ENCODE assay signal across 23 cellular contexts in genomic region chr6:9056556-9056955, GRCh38.
DNase-seq lines count a peak whose midpoint lies in the region; ATAC-seq, FAIRE-seq and TF ChIP-seq lines count a peak whose summit lies in the region.
"Had no signal": no experiment of that assay in that cellular context is flagged by ENCODE, and none has a peak within 500 bp of the region (broad histone marks: within the 10 kb centered on the region; RNA-seq: fewer than 3 reads in every experiment).

No MANE protein-coding gene starts in this region.

- no peak for TF ChIP-seq EP300 in H1 (IDR thresholded peaks at IDR 0.05; ENCODE audit: borderline replicate concordance in 1 of 2, low read depth in 2 of 2, low read length in 2 of 2)

- no peaks in the 10 kb centered on the region for H3K27me3 ChIP-seq in HCT116 (ENCODE audit: insufficient read depth, low read length)
- no peaks in the 10 kb centered on the region for H3K27me3 ChIP-seq in H1 (replicated peaks in 1 of 4; ENCODE audit: control insufficient read depth in 3 of 4, extremely low read depth in 1 of 4, insufficient read depth in 3 of 4, low read length in 3 of 4)
- H3K27me3 ChIP-seq: BLaER1 had no signal

- BruUV-seq in HCT116 (replicated peaks; lab: Mats Ljungman, UMichigan) = no TSS peak

- no peak overlapping the region for H2BK20ac ChIP-seq in H1 (ENCODE audit: low read length)

- H3K18ac ChIP-seq in H1 (ENCODE audit: extremely low read depth, low read length) = no peak overlapping the region

- H3K4me1 ChIP-seq in HCT116 (ENCODE audit: control insufficient read depth in 1 of 2, insufficient read depth in 2 of 2, low read length in 2 of 2) (no peaks in the 10 kb centered on the region), H1 (replicated peaks in 1 of 4; ENCODE audit: control insufficient read depth in 3 of 4, insufficient read depth in 4 of 4, low read length in 3 of 4) (no peaks in the 10 kb centered on the region)
- H3K4me1 ChIP-seq: HAP-1 had no signal

- H2AFZ ChIP-seq in HCT116 (ENCODE audit: low read depth, low read length, poor library complexity, severe bottlenecking) = no peak overlapping the region
- 0 out of 2 replicates have a peak overlapping the region, but pooled peaks have one; percentile 70 for H2AFZ ChIP-seq in H1 (ENCODE audit: low read length)

- H3K79me1 ChIP-seq in H1 (ENCODE audit: low read depth, low read length) = no peaks in the 10 kb centered on the region

- H4K5ac ChIP-seq in H1 (ENCODE audit: insufficient read length, low read depth, low read length) = no peak overlapping the region

- no peaks in the 10 kb centered on the region for H3K9me3 Mint-ChIP-seq in type B pancreatic cell
- H3K9me3 Mint-ChIP-seq in activated naive CD4-positive, alpha-beta T cell treated with anti-CD3 and anti-CD28 coated beads, Interleukin-2, amount 10 ng/mL, durations not matched to agents 7 days and 5 days = no peaks in the 10 kb centered on the region
- H3K9me3 Mint-ChIP-seq: CD4-positive, alpha-beta T cell had no signal

- no peak for FAIRE-seq in H1 (lab: Jason Lieb, UNC)
- FAIRE-seq: A204.1, D721Med, GM12878, GM19239 had no signal

- CTCF ChIA-PET in HCT116 (lab: Charles Lee) = interaction anchor here (1.0 kb wide), 1 partner anchor 10 kb away, joined by 4 read pairs; no protein-coding TSS in a partner anchor
- CTCF ChIA-PET in H1 (lab: Charles Lee; ENCODE audit: partially characterized antibody) = interaction anchor here (0.5 to 1.6 kb wide), 8 partner anchors 9 to 1198 kb away, joined by 3 to 4 read pairs (median 3); no protein-coding TSS in a partner anchor
- CTCF ChIA-PET in activated naive CD4-positive, alpha-beta T cell treated with anti-CD3 and anti-CD28 coated beads, Interleukin-2, amount 10 ng/mL, durations not matched to agents 7 days and 5 days (lab: Charles Lee) = no interaction called here

- ATAC-seq in HCT116 = no peak
- ATAC-seq: GM12878 had no signal

- H3K27ac ChIP-seq in C4-2B (no peak overlapping the region), HCT116 (ENCODE audit: low read depth, low read length) (no peak overlapping the region), H1 (ENCODE audit: low read depth, low read length) (no peak overlapping the region)
- H3K27ac ChIP-seq: 22Rv1, BLaER1 had no signal

- no peaks in the 10 kb centered on the region for H3K27me3 Mint-ChIP-seq in type B pancreatic cell
- H3K27me3 Mint-ChIP-seq in activated naive CD4-positive, alpha-beta T cell treated with anti-CD3 and anti-CD28 coated beads, Interleukin-2, amount 10 ng/mL, durations not matched to agents 7 days and 5 days = no peaks in the 10 kb centered on the region
- H3K27me3 Mint-ChIP-seq: B cell; CD4-positive, alpha-beta T cell; CD8-positive, alpha-beta memory T cell had no signal

- H3K36me3 ChIP-seq in HCT116 (ENCODE audit: control insufficient read depth in 1 of 2, insufficient read depth in 2 of 2, low read length in 2 of 2) (no peaks in the 10 kb centered on the region), H1 (ENCODE audit: control insufficient read depth in 2 of 4, insufficient read depth in 4 of 4, low read length in 3 of 4) (no peaks in the 10 kb centered on the region)
- H3K36me3 ChIP-seq: BLaER1, HAP-1 had no signal

- H3K36me3 Mint-ChIP-seq in type B pancreatic cell = no peaks in the 10 kb centered on the region
- no peaks in the 10 kb centered on the region for H3K36me3 Mint-ChIP-seq in activated naive CD4-positive, alpha-beta T cell treated with anti-CD3 and anti-CD28 coated beads, Interleukin-2, amount 10 ng/mL, durations not matched to agents 7 days and 5 days
- H3K36me3 Mint-ChIP-seq: CD14-positive monocyte; CD8-positive, alpha-beta memory T cell had no signal

- no peak for TF ChIP-seq POLR2A in HCT116 (IDR thresholded peaks at IDR 0.05; ENCODE audit: borderline replicate concordance, extremely low read depth, insufficient read depth, insufficient read length)
- TF ChIP-seq POLR2A in H1 (IDR thresholded peaks at IDR 0.05; ENCODE audit: control extremely low read depth in 1 of 2, low read depth in 2 of 2, low read length in 2 of 2) = no peak

- H3K79me2 ChIP-seq in HCT116 (ENCODE audit: insufficient read depth, low read length) = no peaks in the 10 kb centered on the region
- H3K79me2 ChIP-seq in H1 (ENCODE audit: control insufficient read depth in 1 of 2, insufficient read depth in 2 of 2, low read length in 2 of 2) = no peaks in the 10 kb centered on the region

- TF ChIP-seq CTCF in C4-2B (conservative IDR thresholded peaks at IDR 0.05) = peak; percentile 5; the same call in 1 of the 2 replicates
- peak in 2 of 3 experiments; percentile 10 to 27; a peak in 3 of 6 replicates for TF ChIP-seq CTCF in HCT116 (IDR thresholded peaks at IDR 0.05 in 2 of 3, conservative IDR thresholded peaks at IDR 0.05 in 1 of 3; ENCODE audit: borderline replicate concordance in 1 of 3, insufficient read depth in 1 of 3, low read depth in 2 of 3, low read length in 2 of 3)
- TF ChIP-seq CTCF in H1 (IDR thresholded peaks at IDR 0.05; ENCODE audit: control extremely low read depth in 1 of 3, insufficient read depth in 1 of 3, low read depth in 1 of 3, low read length in 3 of 3) = peak in 2 of 3 experiments; percentile 22 to 27; a peak in 2 of 4 replicates
- TF ChIP-seq CTCF in type B pancreatic cell (conservative IDR thresholded peaks at IDR 0.05) = no peak

- 89% methylated on average over 2 of the region's 2 CpGs; no CpG with 5 or more reads in 1 of the 2 experiments for WGBS in H1 (ENCODE audit: extremely low coverage in 1 of 2, insufficient coverage in 1 of 2, insufficient read length in 1 of 2, insufficient replicate concordance in 2 of 2, low coverage in 1 of 2, low lambda C conversion rate in 2 of 2, missing lambda C conversion rate in 1 of 2), 2 experiments

- RAD21 ChIA-PET in HCT116 (lab: Charles Lee; ENCODE audit: low non-redundant PET in 1 of 2, low total read pairs in 2 of 2, uncharacterized antibody in 2 of 2, unreplicated experiment in 2 of 2) = no interaction called here

- no peak overlapping the region for H3K4ac ChIP-seq in H1 (replicated peaks; ENCODE audit: insufficient read length, low read depth, low read length)

- POLR2A ChIA-PET in HCT116 (lab: Charles Lee) (no interaction called here), H1 (lab: Charles Lee; ENCODE audit: partially characterized antibody) (no interaction called here)

- no peak overlapping the region for H2BK5ac ChIP-seq in H1 (ENCODE audit: low read depth, low read length)

- no peak overlapping the region for H3K14ac ChIP-seq in H1 (ENCODE audit: insufficient read length)

- H3K9me3 ChIP-seq in HCT116 (ENCODE audit: control insufficient read depth in 1 of 2, insufficient read depth in 1 of 2, low read depth in 1 of 2, low read length in 2 of 2) (no peaks in the 10 kb centered on the region), H1 (ENCODE audit: insufficient read depth in 2 of 2, low read depth in 1 of 2, low read length in 1 of 2) (no peaks in the 10 kb centered on the region)
- H3K9me3 ChIP-seq: BLaER1, HAP-1 had no signal

- no peaks in the 10 kb centered on the region for H3K9me2 ChIP-seq in HCT116 (ENCODE audit: insufficient read depth)

- no peak overlapping the region for H3K23ac ChIP-seq in H1 (ENCODE audit: insufficient read length)

- no peak overlapping the region for H2BK120ac ChIP-seq in H1 (replicated peaks; ENCODE audit: low read depth, low read length)

- H3K27ac Mint-ChIP-seq in type B pancreatic cell = no peak overlapping the region
- no peak overlapping the region for H3K27ac Mint-ChIP-seq in activated naive CD4-positive, alpha-beta T cell treated with anti-CD3 and anti-CD28 coated beads, Interleukin-2, amount 10 ng/mL, durations not matched to agents 7 days and 5 days
- H3K27ac Mint-ChIP-seq: B cell; CD14-positive monocyte; CD4-positive, alpha-beta T cell; CD8-positive, alpha-beta memory T cell had no signal

- no peak overlapping the region for H2BK12ac ChIP-seq in H1 (ENCODE audit: low read depth, low read length)

- H3K4me2 ChIP-seq in HCT116 (ENCODE audit: low read length) = no peak overlapping the region
- H3K4me2 ChIP-seq in H1 (ENCODE audit: insufficient read depth in 1 of 2, low read depth in 2 of 2, low read length in 2 of 2) = no peak overlapping the region
- H3K4me2 ChIP-seq: BLaER1 had no signal

- no peaks in the 10 kb centered on the region for H3K4me1 Mint-ChIP-seq in type B pancreatic cell (ENCODE audit: unreplicated experiment)
- no peaks in the 10 kb centered on the region for H3K4me1 Mint-ChIP-seq in activated naive CD4-positive, alpha-beta T cell treated with anti-CD3 and anti-CD28 coated beads, Interleukin-2, amount 10 ng/mL, durations not matched to agents 7 days and 5 days
- H3K4me1 Mint-ChIP-seq: B cell; CD14-positive monocyte; CD8-positive, alpha-beta memory T cell had no signal

- H2BK15ac ChIP-seq in H1 (ENCODE audit: low read length) = no peak overlapping the region

- intact Hi-C loops in HCT116 (cut with micrococcal nuclease) = no loop called here

- H3K9ac ChIP-seq in HCT116 (ENCODE audit: low read length) = no peak overlapping the region
- no peak overlapping the region for H3K9ac ChIP-seq in H1 (replicated peaks in 1 of 4; ENCODE audit: extremely low read depth in 1 of 4, low read depth in 3 of 4, low read length in 3 of 4)
- H3K9ac ChIP-seq: BLaER1 had no signal

- H4K8ac ChIP-seq in H1 (ENCODE audit: extremely low read depth, insufficient read depth, low read length) = no peak overlapping the region

- no peak overlapping the region for H3K56ac ChIP-seq in H1 (replicated peaks; ENCODE audit: insufficient read length, low read depth, low read length)

- H4K91ac ChIP-seq in H1 (replicated peaks; ENCODE audit: insufficient read length, low read length) = no peak overlapping the region

- TF ChIP-seq RAD21 in HCT116 (IDR thresholded peaks at IDR 0.05; ENCODE audit: low read depth) = no peak
- TF ChIP-seq RAD21 in H1 (IDR thresholded peaks at IDR 0.05 in 1 of 2, conservative IDR thresholded peaks at IDR 0.05 in 1 of 2; ENCODE audit: low read depth in 2 of 2, low read length in 2 of 2) = peak; percentile 8 to 33; a peak in 2 of 4 replicates

- H3K4me3 ChIP-seq in HCT116 (replicated peaks in 1 of 2; ENCODE audit: low read depth in 1 of 2, low read length in 2 of 2) (no peak overlapping the region), H1 (ENCODE audit: extremely low read depth in 1 of 4, insufficient read depth in 2 of 4, low read depth in 3 of 4, low read length in 4 of 4) (no peak overlapping the region)
- H3K4me3 ChIP-seq: BLaER1, GM12878, HAP-1 had no signal

- DNase-seq in HCT116 (ENCODE audit: low read depth, low spot score) = no peak
- DNase-seq in H1 (ENCODE audit: low read depth in 1 of 2, low spot score in 2 of 2) = no peak
- peak; percentile 22 for DNase-seq in iPS-NIHi7 (ENCODE audit: extremely low spot score)
- DNase-seq in activated T-cell treated with anti-CD3 and anti-CD28 coated beads for 4 hours = no peak
- no peak for DNase-seq in type B pancreatic cell (ENCODE audit: extremely low spot score, unreplicated experiment)
- no peak for DNase-seq in activated naive CD4-positive, alpha-beta T cell treated with anti-CD3 and anti-CD28 coated beads, Interleukin-2, amount 10 ng/mL, durations not matched to agents 7 days and 5 days
- no peak for DNase-seq in NCI-H2171 (lab: John Stamatoyannopoulos, UW)
- DNase-seq: CD4-positive, alpha-beta T cell; CD8-positive, alpha-beta memory T cell; DMS 273 treated with DMSO at 0.1 percent for 48 hours; DMS79; EL; GDM1 had no signal

- H3K4me3 Mint-ChIP-seq in type B pancreatic cell = no peak overlapping the region
- no peak overlapping the region for H3K4me3 Mint-ChIP-seq in activated naive CD4-positive, alpha-beta T cell treated with anti-CD3 and anti-CD28 coated beads, Interleukin-2, amount 10 ng/mL, durations not matched to agents 7 days and 5 days
- H3K4me3 Mint-ChIP-seq: B cell; CD14-positive monocyte; CD4-positive, alpha-beta T cell; CD8-positive, alpha-beta memory T cell had no signal

- no peaks in the 10 kb centered on the region for H3K23me2 ChIP-seq in H1 (ENCODE audit: low read depth, low read length)

- no peak overlapping the region for H2AK5ac ChIP-seq in H1 (ENCODE audit: low read depth, low read length)

- no peaks in the 10 kb centered on the region for H4K20me1 ChIP-seq in HCT116 (ENCODE audit: insufficient read depth)
- no peaks in the 10 kb centered on the region for H4K20me1 ChIP-seq in H1 (replicated peaks in 1 of 2; ENCODE audit: control insufficient read depth in 1 of 2, insufficient read depth in 2 of 2, low read length in 2 of 2)
- H4K20me1 ChIP-seq: BLaER1 had no signal
